18 cellular contexts compared by ENCODE assay signal in the genomic region with DNA sequence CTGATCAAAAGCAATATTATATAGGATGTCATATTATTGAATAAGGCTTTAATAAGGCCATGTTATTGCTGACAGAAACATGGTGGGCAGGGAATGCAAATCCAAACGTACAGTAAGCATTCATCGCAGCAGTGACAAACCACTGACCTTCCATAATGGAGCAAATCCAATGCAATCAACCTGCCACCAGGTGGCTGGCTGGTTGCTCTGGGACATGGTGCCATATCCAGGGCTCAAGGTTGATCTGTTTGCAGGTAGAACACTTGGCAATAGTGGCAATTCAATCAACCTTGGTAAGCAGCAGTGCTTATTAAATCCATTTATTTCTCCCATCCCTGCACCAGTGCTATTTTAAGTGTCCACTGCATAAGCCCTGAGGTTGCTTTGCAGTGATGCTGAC.
DNase-seq lines count a peak whose midpoint lies in the region; ATAC-seq, FAIRE-seq and TF ChIP-seq lines count a peak whose summit lies in the region.
"Had no signal": no experiment of that assay in that cellular context is flagged by ENCODE, and none has a peak within 500 bp of the region (broad histone marks: within the 10 kb centered on the region; RNA-seq: fewer than 3 reads in every experiment).

No MANE protein-coding gene starts in this region.

- H3K4me1 Mint-ChIP-seq in endodermal cell (peaks cover 3% of the 10 kb centered on the region), osteocyte (ENCODE audit: unreplicated experiment) (peaks cover 4% of the 10 kb centered on the region)

- H3K4me1 ChIP-seq in endodermal cell (ENCODE audit: control insufficient read depth, insufficient read depth, low read length) (no peaks in the 10 kb centered on the region), kidney (ENCODE audit: control insufficient read depth in 1 of 2, insufficient read depth in 1 of 2, low read depth in 1 of 2, low read length in 2 of 2) (peaks cover 0 to 3% of the 10 kb centered on the region in 2 donors)
- H3K4me1 ChIP-seq: psoas muscle, tibial artery had no signal

- no peak overlapping the region for H3K27ac ChIP-seq in 22Rv1
- no peak overlapping the region for H3K27ac ChIP-seq in endodermal cell (ENCODE audit: low read depth, low read length)
- no peak overlapping the region for H3K27ac ChIP-seq in kidney (ENCODE audit: low read depth in 2 of 2, low read length in 2 of 2)
- H3K27ac ChIP-seq: psoas muscle, tibial artery had no signal

- DNase-seq in GM10266 (ENCODE audit: extremely low spot score) (no peak), NCI-H146 (lab: John Stamatoyannopoulos, UW) (peak; percentile 38), endodermal cell (peak; percentile 70), kidney (no peak), SK-N-DZ (ENCODE audit: low spot score) (no peak), osteocyte (ENCODE audit: extremely low spot score, unreplicated experiment) (no peak)
- DNase-seq: activated B cell treated with CpG ODN at 0.5 μM for 24 hours; activated naive CD4-positive, alpha-beta T cell treated with anti-CD3 and anti-CD28 coated beads, Interleukin-2, amount 50 U/mL, for 16 hours; EL; glutamatergic neuron; H7; Kasumi-1; NCI-H2107; psoas muscle; tibial artery had no signal

- WGBS in endodermal cell (ENCODE audit: insufficient coverage in 1 of 2, insufficient read length in 1 of 2), 2 experiments: 58 to 71% methylated on average over 2 of the region's 2 CpGs

- peaks cover 65% of the 10 kb centered on the region for H3K27me3 ChIP-seq in endodermal cell (ENCODE audit: control insufficient read depth, insufficient read depth, low read length, poor library complexity, severe bottlenecking)
- H3K27me3 ChIP-seq: tibial artery had no signal

- FAIRE-seq in kidney (lab: Jason Lieb, UNC): no peak
- FAIRE-seq: endometrium had no signal

- H3K36me3 Mint-ChIP-seq in endodermal cell (ENCODE audit: low read depth) (no peaks in the 10 kb centered on the region), osteocyte (ENCODE audit: unreplicated experiment) (no peaks in the 10 kb centered on the region)

- no peaks in the 10 kb centered on the region for H3K9me3 ChIP-seq in endodermal cell (ENCODE audit: control insufficient read depth, low read length)
- no peaks in the 10 kb centered on the region for H3K9me3 ChIP-seq in kidney (ENCODE audit: control insufficient read depth in 1 of 2, low read length in 2 of 2)
- H3K9me3 ChIP-seq: psoas muscle, tibial artery had no signal

- intact Hi-C loops in kidney (cut with DNase I): no loop called here

- H3K36me3 ChIP-seq in endodermal cell (ENCODE audit: control insufficient read depth, insufficient read depth, low read length) (no peaks in the 10 kb centered on the region), kidney (ENCODE audit: control insufficient read depth in 1 of 2, insufficient read depth in 2 of 2, low read length in 2 of 2) (no peaks in the 10 kb centered on the region)
- H3K36me3 ChIP-seq: tibial artery had no signal

- ATAC-seq in GM19328 (IDR thresholded peaks at IDR 0.05; ENCODE audit: unreplicated experiment): no peak
- ATAC-seq: psoas muscle had no signal

- peaks cover 45% of the 10 kb centered on the region for H3K27me3 Mint-ChIP-seq in endodermal cell (ENCODE audit: insufficient read depth)
- peaks cover 24% of the 10 kb centered on the region for H3K27me3 Mint-ChIP-seq in osteocyte (ENCODE audit: unreplicated experiment)

- H3K4me3 ChIP-seq in endodermal cell (ENCODE audit: low read length) (no peak overlapping the region), kidney (ENCODE audit: low read length in 2 of 2) (no peak overlapping the region)
- H3K4me3 ChIP-seq: psoas muscle, tibial artery had no signal

- H3K9ac ChIP-seq in endodermal cell (ENCODE audit: extremely low read depth, low read length, poor library complexity, severe bottlenecking): no peak overlapping the region
- H3K9ac ChIP-seq in kidney (ENCODE audit: low read length in 2 of 2): no peak overlapping the region

- H3K9me3 Mint-ChIP-seq in endodermal cell (no peaks in the 10 kb centered on the region), osteocyte (ENCODE audit: unreplicated experiment) (no peaks in the 10 kb centered on the region)
- H3K9me3 Mint-ChIP-seq: activated B cell treated with CpG ODN at 0.5 μM for 24 hours had no signal

- H3K27ac Mint-ChIP-seq in endodermal cell (no peak overlapping the region), osteocyte (ENCODE audit: unreplicated experiment) (no peak overlapping the region)
- H3K27ac Mint-ChIP-seq: activated B cell treated with CpG ODN at 0.5 μM for 24 hours had no signal

- H3K4me3 Mint-ChIP-seq in endodermal cell: no peak overlapping the region
- no peak overlapping the region for H3K4me3 Mint-ChIP-seq in osteocyte (ENCODE audit: unreplicated experiment)
- H3K4me3 Mint-ChIP-seq: activated B cell treated with CpG ODN at 0.5 μM for 24 hours had no signal

- TF ChIP-seq CTCF in 22Rv1 (IDR thresholded peaks at IDR 0.05): peak; percentile 45
- peak; percentile 11 for TF ChIP-seq CTCF in GM10266 (IDR thresholded peaks at IDR 0.05; ENCODE audit: control insufficient read depth, insufficient read depth, low read depth, missing control alignments)
- peak; percentile 81 for TF ChIP-seq CTCF in endodermal cell (conservative IDR thresholded peaks at IDR 0.05)
- TF ChIP-seq CTCF in kidney (IDR thresholded peaks at IDR 0.05; ENCODE audit: borderline replicate concordance, extremely low read depth, insufficient read depth): no peak
- TF ChIP-seq CTCF in osteocyte (IDR thresholded peaks at IDR 0.05): no peak

Comparison
In these comparisons a context has a peak if more than half of its experiments do, and no peak if none do; other contexts are left out.
1. CTCF ChIP-seq: peak in 22Rv1 (single experiment), GM10266 (single experiment) and endodermal cell (single experiment); none in kidney (single experiment) and osteocyte (single experiment).
2. DNase-seq: peak in NCI-H146 (single experiment) and endodermal cell (single experiment); none in GM10266 (single experiment), kidney (single experiment), SK-N-DZ (single experiment) and osteocyte (single experiment).